Comparison of ENCODE assay signal across 8 cellular contexts in genomic region chr19:23913931-23914330, GRCh38. TPM values are rescaled to one million over a fixed set of nuclear protein-coding genes. Genes with fewer than 3 reads are reported as not detected.
DNase-seq lines count a peak whose midpoint lies in the region; ATAC-seq and TF ChIP-seq lines count a peak whose summit lies in the region.

No MANE protein-coding gene starts in this region.

- H3K4me1 ChIP-seq in testis, result no peaks in the 10 kb centered on the region
- no peaks in the 10 kb centered on the region for H3K4me1 ChIP-seq in smooth muscle cell (ENCODE audit: low read depth)

- no peaks in the 10 kb centered on the region for H3K27me3 Mint-ChIP-seq in activated T-cell treated with anti-CD3 and anti-CD28 coated beads, Interleukin-2, amount 50 U/mL, for 72 hours (ENCODE audit: low read depth)
- H3K27me3 Mint-ChIP-seq in activated B cell treated with CpG ODN at 0.5 μM for 24 hours (peaks cover 1% of the 10 kb centered on the region), immature natural killer cell (ENCODE audit: low read depth in 3 of 3) (peaks cover 0 to 2% (median 0%) of the 10 kb centered on the region in 3 donors)

- no peaks in the 10 kb centered on the region for H3F3A ChIP-seq in smooth muscle cell (ENCODE audit: low read depth)

- ATAC-seq in activated T-cell treated with anti-CD3 and anti-CD28 coated beads, Interleukin-2, amount 50 U/mL, for 72 hours (replicated peaks in 1 of 2), result no peak
- ATAC-seq in activated B cell treated with CpG ODN at 0.5 μM for 24 hours (ENCODE audit: low read depth), result no peak

- H3K4me1 Mint-ChIP-seq in activated T-cell treated with anti-CD3 and anti-CD28 coated beads, Interleukin-2, amount 50 U/mL, for 72 hours (ENCODE audit: low read depth), result peaks cover 33% of the 10 kb centered on the region
- H3K4me1 Mint-ChIP-seq in activated B cell treated with CpG ODN at 0.5 μM for 24 hours (peaks cover 10% of the 10 kb centered on the region), immature natural killer cell (peaks cover 11 to 27% of the 10 kb centered on the region in 2 donors)

- no peak for TF ChIP-seq CTCF in activated B cell treated with CpG ODN at 0.5 μM for 24 hours (IDR thresholded peaks at IDR 0.05)
- TF ChIP-seq CTCF in testis (IDR thresholded peaks at IDR 0.05), result no peak
- TF ChIP-seq CTCF in smooth muscle cell (IDR thresholded peaks at IDR 0.05; ENCODE audit: borderline replicate concordance, insufficient read depth, poor library complexity, severe bottlenecking), result no peak

- 47 to 71% methylated on average over 11 of the region's 11 CpGs for WGBS in testis, 2 donors
- 72% methylated on average over 11 of the region's 11 CpGs for WGBS in smooth muscle cell (ENCODE audit: low lambda C conversion rate)

- no peak overlapping the region for H3K4me2 ChIP-seq in smooth muscle cell

- peaks cover 12 to 28% of the 10 kb centered on the region in 2 donors for H3K36me3 Mint-ChIP-seq in activated T-cell treated with anti-CD3 and anti-CD28 coated beads, Interleukin-2, amount 50 U/mL, for 72 hours (ENCODE audit: insufficient read depth in 2 of 2)
- peaks cover 2% of the 10 kb centered on the region for H3K36me3 Mint-ChIP-seq in activated B cell treated with CpG ODN at 0.5 μM for 24 hours (ENCODE audit: low read depth)
- no peaks in the 10 kb centered on the region for H3K36me3 Mint-ChIP-seq in immature natural killer cell

- H3K9ac ChIP-seq in smooth muscle cell (ENCODE audit: low read depth), result no peak overlapping the region

- H3K27ac Mint-ChIP-seq in activated T-cell treated with anti-CD3 and anti-CD28 coated beads, Interleukin-2, amount 50 U/mL, for 72 hours, result no peak overlapping the region
- H3K27ac Mint-ChIP-seq in activated B cell treated with CpG ODN at 0.5 μM for 24 hours, result no peak overlapping the region
- H3K27ac Mint-ChIP-seq in immature natural killer cell, result peak overlapping the region in 5 of 6 donors; percentile 40 to 92 (median 87)

- peak overlapping the region; percentile 88 to 97 for H3K4me3 Mint-ChIP-seq in activated T-cell treated with anti-CD3 and anti-CD28 coated beads, Interleukin-2, amount 50 U/mL, for 72 hours
- H3K4me3 Mint-ChIP-seq in activated B cell treated with CpG ODN at 0.5 μM for 24 hours (peak overlapping the region; percentile 96), immature natural killer cell (peak overlapping the region; percentile 94 to 97 (median 95))

- no peak for DNase-seq in activated T-cell treated with anti-CD3 and anti-CD28 coated beads, Interleukin-2, amount 50 U/mL, for 72 hours
- no peak for DNase-seq in activated T-cell treated with anti-CD3 and anti-CD28 coated beads, Interleukin-2, amount 50 U/mL, for 48 hours
- DNase-seq in activated B cell treated with CpG ODN at 0.5 μM for 24 hours (no peak), immature natural killer cell (no peak), testis (no peak), NCI-H2081 (lab: John Stamatoyannopoulos, UW) (no peak), NCI-H128 (lab: John Stamatoyannopoulos, UW; ENCODE audit: unreplicated experiment) (no peak), smooth muscle cell (lab: John Stamatoyannopoulos, UW; ENCODE audit: unreplicated experiment) (no peak)

- POLR2A ChIA-PET in activated B cell treated with CpG ODN at 0.5 μM for 24 hours (lab: Charles Lee), result interaction anchor here (1.5 to 1.9 kb wide), 4 partner anchors 120 to 640 kb away, joined by 5 to 14 read pairs (median 8); partner anchors contain the start of genes ZNF675 and ZNF91

- intact Hi-C loops in activated B cell treated with CpG ODN at 0.5 μM for 24 hours (cut with micrococcal nuclease), result loop anchor here (1.0 to 10.0 kb wide), 7 partner anchors 119 to 797 kb away; partner anchors contain the start of genes ZNF254, ZNF675, ZNF681 and ZNF724
- intact Hi-C loops in testis (cut with DNase I; ENCODE audit: low total_unique reads), result no loop called here

- TF ChIP-seq POLR2A in testis (IDR thresholded peaks at IDR 0.05), result no peak

- H3K36me3 ChIP-seq in testis (ENCODE audit: low read depth, missing control alignments) (no peaks in the 10 kb centered on the region), smooth muscle cell (ENCODE audit: low read depth) (no peaks in the 10 kb centered on the region)

- H3K4me3 ChIP-seq in testis (peak overlapping the region; percentile 56 to 75), smooth muscle cell (no peak overlapping the region)

- no peaks in the 10 kb centered on the region for H3K27me3 ChIP-seq in testis
- H3K27me3 ChIP-seq in smooth muscle cell (ENCODE audit: low read depth), result no peaks in the 10 kb centered on the region

- no peaks in the 10 kb centered on the region for H3K9me3 ChIP-seq in testis
- H3K9me3 ChIP-seq in smooth muscle cell (replicated peaks; ENCODE audit: low read depth), result peaks cover 7% of the 10 kb centered on the region

- H3K27ac ChIP-seq in testis, result no peak overlapping the region
- no peak overlapping the region for H3K27ac ChIP-seq in smooth muscle cell (ENCODE audit: low read depth)

- H2AFZ ChIP-seq in smooth muscle cell (ENCODE audit: low read depth), result no peak overlapping the region

- peaks cover 2 to 6% of the 10 kb centered on the region in 2 donors for H3K9me3 Mint-ChIP-seq in activated T-cell treated with anti-CD3 and anti-CD28 coated beads, Interleukin-2, amount 50 U/mL, for 72 hours
- H3K9me3 Mint-ChIP-seq in activated B cell treated with CpG ODN at 0.5 μM for 24 hours, result no peaks in the 10 kb centered on the region
- H3K9me3 Mint-ChIP-seq in immature natural killer cell, result no peaks in the 10 kb centered on the region

- no peaks in the 10 kb centered on the region for H3K79me2 ChIP-seq in smooth muscle cell (ENCODE audit: low read depth)

- CTCF ChIA-PET in activated B cell treated with CpG ODN at 0.5 μM for 24 hours (lab: Charles Lee), result no interaction called here

- H4K20me1 ChIP-seq in smooth muscle cell (ENCODE audit: low read depth), result no peaks in the 10 kb centered on the region

RNA-seq across cellular contexts. Expression of gene ZNF726, which starts 0.8 kb away (rescaled TPM):
- 10 to 100 TPM; 20.5 to 25.3 TPM for total RNA-seq in activated T-cell treated with anti-CD3 and anti-CD28 coated beads, Interleukin-2, amount 50 U/mL, for 72 hours
- total RNA-seq in activated B cell treated with CpG ODN at 0.5 μM for 24 hours, result 8.2 and 9.4 TPM in 2 replicates
- 1 to 10 TPM in 2 of 3 donors, not detected in 1; 1.4 to 1.8 TPM for polyA plus RNA-seq in immature natural killer cell
- total RNA-seq in testis, result 10 to 100 TPM in 1 of 2 donors, 1 to 10 TPM in 1; 9.2 to 18.2 TPM
- 2.6 TPM for polyA plus RNA-seq in testis (ENCODE audit: insufficient read depth, low read depth, low replicate concordance)
- total RNA-seq in smooth muscle cell, result not detected in 2 replicates
- not detected in 2 replicates for polyA plus RNA-seq in smooth muscle cell

Comparison
In these comparisons a context has a peak if more than half of its experiments do, and no peak if none do; other contexts are left out.
1. H3K27ac Mint-ChIP-seq: peak in immature natural killer cell (5 of 6); none in activated T-cell treated with anti-CD3 and anti-CD28 coated beads, Interleukin-2, amount 50 U/mL, for 72 hours (single experiment) and activated B cell treated with CpG ODN at 0.5 μM for 24 hours (single experiment).
2. Peak in every context shown above with its lines, with median percentiles within 50 percentile points of each other: H3K4me3 Mint-ChIP-seq.